8 cellular contexts compared by ENCODE assay signal in genomic region chr11:47565340-47566165, GRCh38. TPM values are rescaled to one million over a fixed set of nuclear protein-coding genes. Genes with fewer than 3 reads are reported as not detected.
DNase-seq lines count a peak whose midpoint lies in the region; ATAC-seq and TF ChIP-seq lines count a peak whose summit lies in the region.

Gene PTPMT1, plus strand, starts transcription at chr11:47565599. Its CDS starts 24 bp downstream, at chr11:47565623.

- H3K27me3 ChIP-seq in foreskin keratinocyte (no peaks in the 10 kb centered on the region), neuron (ENCODE audit: insufficient read depth, low read length) (no peaks in the 10 kb centered on the region), thymus (ENCODE audit: control insufficient read depth, insufficient read depth) (no peaks in the 10 kb centered on the region)

- ATAC-seq in GM19397 (IDR thresholded peaks at IDR 0.05; ENCODE audit: unreplicated experiment) (peak; percentile 89), HG03558 (IDR thresholded peaks at IDR 0.05; ENCODE audit: extremely low read depth, unreplicated experiment) (peak; percentile 62), foreskin keratinocyte (peak; percentile 90)

- peak within 1 kb of the TSS; percentile 42 for H3K4me3 ChIP-seq in neuron (ENCODE audit: low read length)
- H3K4me3 ChIP-seq in thymus (ENCODE audit: low read length): peak within 1 kb of the TSS; percentile 89

- H3K9me3 ChIP-seq in neuron (ENCODE audit: low read length): no peaks in the 10 kb centered on the region
- H3K9me3 ChIP-seq in thymus (ENCODE audit: control insufficient read depth): no peaks in the 10 kb centered on the region

- peak within 1 kb of the TSS; percentile 49 for H2AFZ ChIP-seq in neuron (ENCODE audit: low read depth, low read length)

- H3K27ac ChIP-seq in RWPE1 (peak within 1 kb of the TSS; percentile 80), foreskin keratinocyte (peak within 1 kb of the TSS; percentile 88), thymus (ENCODE audit: low read depth) (peak within 1 kb of the TSS; percentile 42)

- peak; percentile 48 for DNase-seq in CMK (ENCODE audit: low read depth)
- peak; percentile 57 for DNase-seq in RWPE1 (ENCODE audit: low spot score)
- DNase-seq in activated effector memory CD4-positive, alpha-beta T cell treated with Interleukin-2 at 50 U/mL for 16 hours: peak; percentile 48
- DNase-seq in foreskin keratinocyte: peak in 1 of 2 donors; percentile 26

- TF ChIP-seq CTCF in RWPE1 (conservative IDR thresholded peaks at IDR 0.05; ENCODE audit: low read depth) (no peak), foreskin keratinocyte (conservative IDR thresholded peaks at IDR 0.05) (no peak)

- H3K36me3 ChIP-seq in neuron (ENCODE audit: insufficient read depth, low read length): no peaks in the 10 kb centered on the region
- H3K36me3 ChIP-seq in thymus (ENCODE audit: control insufficient read depth, insufficient read depth): peaks cover 5% of the 10 kb centered on the region

- WGBS in thymus: under 1% methylated on average over 86 of the region's 86 CpGs

- POLR2A ChIA-PET in RWPE1 (lab: Yijun Ruan, JAX; ENCODE audit: low non-redundant PET): no interaction called here

- H3K4me1 ChIP-seq in foreskin keratinocyte (peaks cover 6% of the 10 kb centered on the region), neuron (ENCODE audit: insufficient read depth, low read length) (no peaks in the 10 kb centered on the region), thymus (ENCODE audit: control insufficient read depth, insufficient read depth, low read length) (peaks cover 6% of the 10 kb centered on the region)

- CTCF ChIA-PET in RWPE1 (lab: Yijun Ruan, JAX): interaction anchor here (0.8 to 1.2 kb wide), 2 partner anchors 12 to 14 kb away, joined by 4 to 8 read pairs; partner anchors contain the start of gene CELF1

RNA-seq across cellular contexts. Expression of gene PTPMT1, which starts in this region (rescaled TPM):
- 112 and 118 TPM in 2 replicates for total RNA-seq in foreskin keratinocyte
- polyA plus RNA-seq in foreskin keratinocyte (145 and 159 TPM in 2 replicates), thymus (38.3 TPM)
